26 cellular contexts compared by ENCODE assay signal in the genomic region with DNA sequence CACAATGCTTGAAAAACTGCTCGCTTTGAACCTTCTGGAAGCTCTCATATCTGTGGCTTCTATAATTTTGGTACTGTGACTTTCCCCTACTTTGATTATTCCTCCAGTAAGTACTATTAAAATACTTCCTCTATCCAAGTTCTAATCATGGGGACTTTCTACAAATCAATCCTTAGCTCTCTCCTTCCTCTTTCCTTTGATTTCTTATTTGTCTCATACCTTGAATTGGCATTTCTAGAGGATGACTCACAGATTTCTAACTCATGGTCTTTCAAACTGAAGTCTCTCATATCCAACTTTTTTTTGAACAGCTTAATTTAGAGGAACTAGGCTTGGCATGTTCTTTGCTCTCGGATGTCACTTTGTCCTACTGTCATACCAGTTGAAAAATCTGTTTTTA.
DNase-seq lines count a peak whose midpoint lies in the region; ATAC-seq and TF ChIP-seq lines count a peak whose summit lies in the region.
"Had no signal": no experiment of that assay in that cellular context is flagged by ENCODE, and none has a peak within 500 bp of the region (broad histone marks: within the 10 kb centered on the region; RNA-seq: fewer than 3 reads in every experiment).

No MANE protein-coding gene starts in this region.

- H3K4me1 ChIP-seq in HCT116 (ENCODE audit: control insufficient read depth in 1 of 2, insufficient read depth in 2 of 2, low read length in 2 of 2) (peaks cover 8 to 16% of the 10 kb centered on the region in 2 experiments), PC-3 (ENCODE audit: insufficient read depth, low read length) (peaks cover 12% of the 10 kb centered on the region)
- H3K4me1 ChIP-seq: spleen, tibial nerve had no signal

- H3F3A ChIP-seq in PC-3 (ENCODE audit: low read length, unreplicated experiment): no peaks in the 10 kb centered on the region

- H3K36me3 ChIP-seq in HCT116 (ENCODE audit: control insufficient read depth in 1 of 2, insufficient read depth in 2 of 2, low read length in 2 of 2): no peaks in the 10 kb centered on the region
- no peaks in the 10 kb centered on the region for H3K36me3 ChIP-seq in PC-3 (ENCODE audit: low read depth, low read length)

- H3K9me3 ChIP-seq in HCT116 (ENCODE audit: control insufficient read depth in 1 of 2, insufficient read depth in 1 of 2, low read depth in 1 of 2, low read length in 2 of 2): no peaks in the 10 kb centered on the region
- H3K9me3 ChIP-seq in PC-3 (ENCODE audit: low read length): no peaks in the 10 kb centered on the region
- H3K9me3 ChIP-seq: spleen, tibial nerve had no signal

- H3K27me3 ChIP-seq in HCT116 (ENCODE audit: insufficient read depth, low read length): no peaks in the 10 kb centered on the region
- no peaks in the 10 kb centered on the region for H3K27me3 ChIP-seq in PC-3 (ENCODE audit: low read length)
- H3K27me3 ChIP-seq: spleen, tibial nerve had no signal

- H3K27ac Mint-ChIP-seq in nephron progenitor cell: no peak overlapping the region
- H3K27ac Mint-ChIP-seq: activated naive CD4-positive, alpha-beta T cell treated with anti-CD3 and anti-CD28 coated beads, Interleukin-2, amount 10 ng/mL, durations not matched to agents 7 days and 5 days; activated T-cell treated with anti-CD3 and anti-CD28 coated beads, Interleukin-2, amount 50 U/mL, for 72 hours; IgD-negative memory B cell; stimulated activated naive CD8-positive, alpha-beta T cell treated with anti-CD3 and anti-CD28 coated beads, Interleukin-15, Interleukin-2, amounts not matched to agents 100 ng/mL and 50 ng/mL, for 24 hours; T-cell had no signal

- intact Hi-C loops in HCT116 (cut with micrococcal nuclease) (no loop called here), PC-3 (cut with micrococcal nuclease) (no loop called here)

- TF ChIP-seq POLR2A in HCT116 (IDR thresholded peaks at IDR 0.05; ENCODE audit: borderline replicate concordance, extremely low read depth, insufficient read depth, insufficient read length): no peak

- peak overlapping the region; percentile 44 for H3K4me2 ChIP-seq in HCT116 (ENCODE audit: low read length)
- peak overlapping the region; percentile 34 for H3K4me2 ChIP-seq in PC-3 (ENCODE audit: low read length)

- no peak for TF ChIP-seq CTCF in HCT116 (IDR thresholded peaks at IDR 0.05 in 2 of 3, conservative IDR thresholded peaks at IDR 0.05 in 1 of 3; ENCODE audit: borderline replicate concordance in 1 of 3, insufficient read depth in 1 of 3, low read depth in 2 of 3, low read length in 2 of 3)
- no peak for TF ChIP-seq CTCF in PC-3 (conservative IDR thresholded peaks at IDR 0.05; ENCODE audit: low read depth, low read length)
- TF ChIP-seq CTCF in retinal pigment epithelial cell (conservative IDR thresholded peaks at IDR 0.05; ENCODE audit: low read depth, low read length): no peak
- no peak for TF ChIP-seq CTCF in nephron progenitor cell (IDR thresholded peaks at IDR 0.05)

- CTCF ChIA-PET in HCT116 (lab: Charles Lee): no interaction called here
- CTCF ChIA-PET in PC-3 (lab: Charles Lee): no interaction called here

- no peak overlapping the region for H3K4me3 Mint-ChIP-seq in nephron progenitor cell
- H3K4me3 Mint-ChIP-seq: activated naive CD4-positive, alpha-beta T cell treated with anti-CD3 and anti-CD28 coated beads, Interleukin-2, amount 10 ng/mL, durations not matched to agents 7 days and 5 days; activated T-cell treated with anti-CD3 and anti-CD28 coated beads, Interleukin-2, amount 50 U/mL, for 72 hours; IgD-negative memory B cell; stimulated activated naive CD8-positive, alpha-beta T cell treated with anti-CD3 and anti-CD28 coated beads, Interleukin-15, Interleukin-2, amounts not matched to agents 100 ng/mL and 50 ng/mL, for 24 hours; T-cell had no signal

- no peak overlapping the region for H2AFZ ChIP-seq in HCT116 (ENCODE audit: low read depth, low read length, poor library complexity, severe bottlenecking)
- H2AFZ ChIP-seq in PC-3 (ENCODE audit: low read length): no peak overlapping the region

- no TSS peak for BruUV-seq in HCT116 (replicated peaks; lab: Mats Ljungman, UMichigan)
- BruUV-seq in PC-3 (replicated peaks; lab: Mats Ljungman, UMichigan): no TSS peak

- H3K9me3 Mint-ChIP-seq in nephron progenitor cell: no peaks in the 10 kb centered on the region
- H3K9me3 Mint-ChIP-seq: activated naive CD4-positive, alpha-beta T cell treated with anti-CD3 and anti-CD28 coated beads, Interleukin-2, amount 10 ng/mL, durations not matched to agents 7 days and 5 days; activated T-cell treated with anti-CD3 and anti-CD28 coated beads, Interleukin-2, amount 50 U/mL, for 72 hours; stimulated activated naive CD8-positive, alpha-beta T cell treated with anti-CD3 and anti-CD28 coated beads, Interleukin-15, Interleukin-2, amounts not matched to agents 100 ng/mL and 50 ng/mL, for 24 hours; T-cell had no signal

- no peaks in the 10 kb centered on the region for H3K4me1 Mint-ChIP-seq in nephron progenitor cell
- H3K4me1 Mint-ChIP-seq: activated naive CD4-positive, alpha-beta T cell treated with anti-CD3 and anti-CD28 coated beads, Interleukin-2, amount 10 ng/mL, durations not matched to agents 7 days and 5 days; T-cell had no signal

- TF ChIP-seq RAD21 in HCT116 (IDR thresholded peaks at IDR 0.05; ENCODE audit: low read depth): no peak

- POLR2A ChIA-PET in HCT116 (lab: Charles Lee): no interaction called here
- POLR2A ChIA-PET in PC-3 (lab: Charles Lee; ENCODE audit: unreplicated experiment): no interaction called here

- H3K36me3 Mint-ChIP-seq in nephron progenitor cell (ENCODE audit: low read depth): peaks cover 5% of the 10 kb centered on the region
- H3K36me3 Mint-ChIP-seq: activated naive CD4-positive, alpha-beta T cell treated with anti-CD3 and anti-CD28 coated beads, Interleukin-2, amount 10 ng/mL, durations not matched to agents 7 days and 5 days had no signal

- ATAC-seq in HCT116 (0 out of 2 replicates have a peak, but pooled peaks have one; percentile 14), PC-3 (peak; percentile 48), HG03108 (IDR thresholded peaks at IDR 0.05; ENCODE audit: unreplicated experiment) (no peak)
- ATAC-seq: activated T-cell treated with anti-CD3 and anti-CD28 coated beads, Interleukin-2, amount 50 U/mL, for 72 hours; GM12878; T-cell had no signal

- RAD21 ChIA-PET in HCT116 (lab: Charles Lee; ENCODE audit: low non-redundant PET in 1 of 2, low total read pairs in 2 of 2, uncharacterized antibody in 2 of 2, unreplicated experiment in 2 of 2): no interaction called here

- H3K79me2 ChIP-seq in HCT116 (ENCODE audit: insufficient read depth, low read length) (no peaks in the 10 kb centered on the region), PC-3 (ENCODE audit: low read length) (no peaks in the 10 kb centered on the region)

- H3K9me2 ChIP-seq in HCT116 (ENCODE audit: insufficient read depth) (no peaks in the 10 kb centered on the region), PC-3 (replicated peaks; ENCODE audit: low read length) (no peaks in the 10 kb centered on the region)

- H3K27ac ChIP-seq in HCT116 (ENCODE audit: low read depth, low read length) (no peak overlapping the region; the same call in 1 of the 2 replicates), PC-3 (ENCODE audit: low read length) (no peak overlapping the region)
- H3K27ac ChIP-seq: spleen, tibial nerve had no signal

- DNase-seq in HCT116 (ENCODE audit: low read depth, low spot score): peak; percentile 23
- peak; percentile 59 for DNase-seq in PC-3
- DNase-seq in dermis blood vessel endothelial cell: peak; percentile 36
- peak; percentile 31 for DNase-seq in retinal pigment epithelial cell (ENCODE audit: low read depth)
- DNase-seq in hepatic stellate cell (ENCODE audit: low spot score): no peak
- no peak for DNase-seq in nephron progenitor cell
- DNase-seq: activated naive CD4-positive, alpha-beta T cell treated with anti-CD3 and anti-CD28 coated beads, Interleukin-2, amount 10 ng/mL, durations not matched to agents 7 days and 5 days; activated T-cell treated with anti-CD3 and anti-CD28 coated beads, Interleukin-2, amount 50 U/mL, for 72 hours; DMS79; erythroblast; foreskin melanocyte; hypothalamus; kidney; MM.1S; NCI-H1694; NCI-H2171; NCI-H526 treated with DMSO at 0.1 percent for 48 hours; SIG-M5; spleen; stimulated activated CD4-positive, alpha-beta T cell treated with anti-CD3 and anti-CD28 coated beads, Interleukin-4, amount 100 ng/mL, for 4 hours; T-cell had no signal

- H3K9ac ChIP-seq in HCT116 (ENCODE audit: low read length): no peak overlapping the region
- H3K9ac ChIP-seq in PC-3 (ENCODE audit: low read length): no peak overlapping the region

- H3K4me3 ChIP-seq in HCT116 (replicated peaks in 1 of 2; ENCODE audit: low read depth in 1 of 2, low read length in 2 of 2) (no peak overlapping the region), PC-3 (ENCODE audit: low read length) (no peak overlapping the region), retinal pigment epithelial cell (ENCODE audit: low read length) (no peak overlapping the region)
- H3K4me3 ChIP-seq: GM12878, spleen, tibial nerve had no signal

- no peaks in the 10 kb centered on the region for H3K27me3 Mint-ChIP-seq in nephron progenitor cell (ENCODE audit: low read depth, poor library complexity)
- H3K27me3 Mint-ChIP-seq: activated naive CD4-positive, alpha-beta T cell treated with anti-CD3 and anti-CD28 coated beads, Interleukin-2, amount 10 ng/mL, durations not matched to agents 7 days and 5 days; IgD-negative memory B cell; stimulated activated naive CD8-positive, alpha-beta T cell treated with anti-CD3 and anti-CD28 coated beads, Interleukin-15, Interleukin-2, amounts not matched to agents 100 ng/mL and 50 ng/mL, for 24 hours; T-cell had no signal

- no peaks in the 10 kb centered on the region for H4K20me1 ChIP-seq in HCT116 (ENCODE audit: insufficient read depth)
- H4K20me1 ChIP-seq in PC-3 (ENCODE audit: low read length): no peaks in the 10 kb centered on the region

TF ChIP-seq in HCT116, 20 proteins besides CTCF, POLR2A, EP300 and RAD21:
- TF ChIP-seq FOSL1 (IDR thresholded peaks at IDR 0.05; ENCODE audit: low read depth) (peak; percentile 35; the same call in 1 of the 2 replicates), JUND (IDR thresholded peaks at IDR 0.05) (peak; percentile 30; the same call in 1 of the 2 replicates), EZH2phosphoT487 (IDR thresholded peaks at IDR 0.05; ENCODE audit: borderline replicate concordance) (no peak)

Comparison
In these comparisons a context has a peak if more than half of its experiments do, and no peak if none do; other contexts are left out.
1. DNase-seq: peak in HCT116 (single experiment), PC-3 (single experiment), dermis blood vessel endothelial cell (single experiment) and retinal pigment epithelial cell (single experiment); none in hepatic stellate cell (single experiment) and nephron progenitor cell (single experiment).